ENCODE assay signal across 11 cellular contexts in genomic region chr6:122947355-122947754, GRCh38. TPM values are rescaled to one million over a fixed set of nuclear protein-coding genes. Genes with fewer than 3 reads are reported as not detected.
DNase-seq lines count a peak whose midpoint lies in the region; ATAC-seq and TF ChIP-seq lines count a peak whose summit lies in the region.
"Had no signal": no experiment of that assay in that cellular context is flagged by ENCODE, and none has a peak within 500 bp of the region (broad histone marks: within the 10 kb centered on the region; RNA-seq: fewer than 3 reads in every experiment).

No MANE protein-coding gene starts in this region.

- no peaks in the 10 kb centered on the region for H3K4me1 ChIP-seq in adipocyte (ENCODE audit: control insufficient read depth, insufficient read depth, low read length)
- H3K4me1 ChIP-seq in right lobe of liver, result no peaks in the 10 kb centered on the region
- H3K4me1 ChIP-seq: upper lobe of left lung had no signal

- ATAC-seq in right lobe of liver, result peak; percentile 32 to 64 (median 54)
- ATAC-seq in activated CD4-positive, CD25-positive, alpha-beta regulatory T cell treated with anti-CD3 and anti-CD28 coated beads, Interleukin-2, amount 50 U/mL, for 24 hours, result no peak
- ATAC-seq: sciatic nerve had no signal

- H3K4me3 ChIP-seq in adipocyte (ENCODE audit: low read length) (no peak overlapping the region), right lobe of liver (no peak overlapping the region)
- H3K4me3 ChIP-seq: upper lobe of left lung had no signal

- no peak for TF ChIP-seq POLR2A in right lobe of liver (IDR thresholded peaks at IDR 0.05)

- peak; percentile 42 to 66 (median 46) for TF ChIP-seq CTCF in right lobe of liver (IDR thresholded peaks at IDR 0.05)

- intact Hi-C loops in right lobe of liver (cut with DNase I), result no loop called here

- H3K36me3 ChIP-seq in adipocyte (ENCODE audit: control insufficient read depth, insufficient read depth, low read length, severe bottlenecking) (no peaks in the 10 kb centered on the region), right lobe of liver (no peaks in the 10 kb centered on the region)
- H3K36me3 ChIP-seq: upper lobe of left lung had no signal

- H3K27ac ChIP-seq in right lobe of liver, result no peak overlapping the region
- H3K27ac ChIP-seq: upper lobe of left lung had no signal

- peak; percentile 20 for DNase-seq in DMS53 treated with DMSO at 0.1 percent for 48 hours (lab: John Stamatoyannopoulos, UW; ENCODE audit: unreplicated experiment)
- DNase-seq in HPDE6-E6E7 (ENCODE audit: extremely low spot score), result peak; percentile 59
- DNase-seq in adipocyte (ENCODE audit: low read depth), result peak; percentile 0
- no peak for DNase-seq in right lobe of liver
- no peak for DNase-seq in dermis blood vessel endothelial cell
- DNase-seq in activated CD4-positive, alpha-beta T cell treated with anti-CD3 and anti-CD28 coated beads for 48 hours, result no peak
- DNase-seq in stimulated activated CD4-positive, alpha-beta T cell treated with anti-CD3 and anti-CD28 coated beads, Interleukin-12 subunit alpha, Interleukin-12 subunit beta, amount 100 ng/mL, for 4 hours, result no peak
- DNase-seq: upper lobe of left lung had no signal

- no peak overlapping the region for H3K9ac ChIP-seq in adipocyte (ENCODE audit: low read length)

- H3K27me3 ChIP-seq in adipocyte (replicated peaks; ENCODE audit: control insufficient read depth, insufficient read depth, low read length) (no peaks in the 10 kb centered on the region), right lobe of liver (no peaks in the 10 kb centered on the region)
- H3K27me3 ChIP-seq: upper lobe of left lung had no signal

- H3K9me3 ChIP-seq in adipocyte (ENCODE audit: control insufficient read depth, low read length) (no peaks in the 10 kb centered on the region), right lobe of liver (no peaks in the 10 kb centered on the region)
- H3K9me3 ChIP-seq: upper lobe of left lung had no signal

RNA-seq across cellular contexts. Expression of gene CLVS2, which starts 48.7 kb away (rescaled TPM):
- total RNA-seq in right lobe of liver, result under 1 TPM in 2 of 6 experiments, not detected in 4; 0.02 to 0.15 TPM
- total RNA-seq in dermis blood vessel endothelial cell, result not detected in 2 replicates
- total RNA-seq: RPMI7951 had no signal

Comparison
In these comparisons a context has a peak if more than half of its experiments do, and no peak if none do; other contexts are left out.
1. DNase-seq: peak in DMS53 treated with DMSO at 0.1 percent for 48 hours (single experiment), HPDE6-E6E7 (single experiment) and adipocyte (single experiment); none in right lobe of liver (0 of 3), dermis blood vessel endothelial cell (single experiment), activated CD4-positive, alpha-beta T cell treated with anti-CD3 and anti-CD28 coated beads for 48 hours (single experiment) and stimulated activated CD4-positive, alpha-beta T cell treated with anti-CD3 and anti-CD28 coated beads, Interleukin-12 subunit alpha, Interleukin-12 subunit beta, amount 100 ng/mL, for 4 hours (single experiment).
2. ATAC-seq: peak in right lobe of liver (4 of 4); none in activated CD4-positive, CD25-positive, alpha-beta regulatory T cell treated with anti-CD3 and anti-CD28 coated beads, Interleukin-2, amount 50 U/mL, for 24 hours (0 of 2).